In genomic region chrX:102085706-102086105, GRCh38 we compare ENCODE assay signal across 26 cellular contexts. TPM values are rescaled to one million over a fixed set of nuclear protein-coding genes. Genes with fewer than 3 reads are reported as not detected.
DNase-seq lines count a peak whose midpoint lies in the region; ATAC-seq and TF ChIP-seq lines count a peak whose summit lies in the region.
"Had no signal": no experiment of that assay in that cellular context is flagged by ENCODE, and none has a peak within 500 bp of the region (broad histone marks: within the 10 kb centered on the region; RNA-seq: fewer than 3 reads in every experiment).

No MANE protein-coding gene starts in this region.

- H3K9me3 Mint-ChIP-seq in activated CD4-positive, alpha-beta T cell treated with anti-CD3 and anti-CD28 coated beads for 36 hours (ENCODE audit: low read depth): no peaks in the 10 kb centered on the region
- H3K9me3 Mint-ChIP-seq: activated CD4-positive, alpha-beta memory T cell treated with anti-CD3 and anti-CD28 coated beads for 36 hours; activated T-helper 1 cell treated with anti-CD3 and anti-CD28 coated beads, Interleukin-12 subunit alpha, Interleukin-12 subunit beta, Interleukin-2, Interleukin-4 antibody, amounts not matched to agents 30 ng/mL and 10 ng/mL and 1 ng/mL, durations not matched to agents 14 hours and 24 hours and 36 hours; IgD-negative memory B cell; stimulated activated memory B cell treated with anti-CD40 and anti-IgM and Interleukin-4, amounts not matched to agents 10 μg/mL and 1 μg/mL and 100 μg/mL, for 72 hours; type B pancreatic cell had no signal

- H3K27ac Mint-ChIP-seq in activated CD4-positive, alpha-beta T cell treated with anti-CD3 and anti-CD28 coated beads for 36 hours: no peak overlapping the region
- H3K27ac Mint-ChIP-seq: activated CD4-positive, alpha-beta memory T cell treated with anti-CD3 and anti-CD28 coated beads for 36 hours; activated T-helper 1 cell treated with anti-CD3 and anti-CD28 coated beads, Interleukin-12 subunit alpha, Interleukin-12 subunit beta, Interleukin-2, Interleukin-4 antibody, amounts not matched to agents 30 ng/mL and 10 ng/mL and 1 ng/mL, durations not matched to agents 14 hours and 24 hours and 36 hours; IgD-negative memory B cell; stimulated activated memory B cell treated with anti-CD40 and anti-IgM and Interleukin-4, amounts not matched to agents 10 μg/mL and 1 μg/mL and 100 μg/mL, for 72 hours; type B pancreatic cell had no signal

- no peaks in the 10 kb centered on the region for H3F3A ChIP-seq in PC-9 (ENCODE audit: insufficient read depth, low read depth)

- no peaks in the 10 kb centered on the region for H3K36me3 Mint-ChIP-seq in activated CD4-positive, alpha-beta T cell treated with anti-CD3 and anti-CD28 coated beads for 36 hours (ENCODE audit: low read depth)
- H3K36me3 Mint-ChIP-seq: activated CD4-positive, alpha-beta memory T cell treated with anti-CD3 and anti-CD28 coated beads for 36 hours; IgD-negative memory B cell; stimulated activated memory B cell treated with anti-CD40 and anti-IgM and Interleukin-4, amounts not matched to agents 10 μg/mL and 1 μg/mL and 100 μg/mL, for 72 hours; type B pancreatic cell had no signal

- peak in 2 of 3 experiments; percentile 8 to 32; a peak in 1 of 6 replicates for TF ChIP-seq CTCF in HCT116 (IDR thresholded peaks at IDR 0.05 in 2 of 3, conservative IDR thresholded peaks at IDR 0.05 in 1 of 3; ENCODE audit: borderline replicate concordance in 1 of 3, insufficient read depth in 1 of 3, low read depth in 2 of 3, low read length in 2 of 3)
- peak; percentile 32; the same call in 1 of the 2 replicates for TF ChIP-seq CTCF in PC-9 (conservative IDR thresholded peaks at IDR 0.05)
- no peak for TF ChIP-seq CTCF in upper lobe of right lung (IDR thresholded peaks at IDR 0.05)

- no peaks in the 10 kb centered on the region for H3K9me3 ChIP-seq in HCT116 (ENCODE audit: control insufficient read depth in 1 of 2, insufficient read depth in 1 of 2, low read depth in 1 of 2, low read length in 2 of 2)
- H3K9me3 ChIP-seq in PC-9 (ENCODE audit: insufficient read depth, low read depth): no peaks in the 10 kb centered on the region
- H3K9me3 ChIP-seq in upper lobe of right lung: no peaks in the 10 kb centered on the region
- H3K9me3 ChIP-seq: colonic mucosa, heart left ventricle had no signal

- no peak for TF ChIP-seq POLR2A in HCT116 (IDR thresholded peaks at IDR 0.05; ENCODE audit: borderline replicate concordance, extremely low read depth, insufficient read depth, insufficient read length)

- no peaks in the 10 kb centered on the region for H3K36me3 ChIP-seq in HCT116 (ENCODE audit: control insufficient read depth in 1 of 2, insufficient read depth in 2 of 2, low read length in 2 of 2)
- H3K36me3 ChIP-seq in PC-9 (ENCODE audit: low read depth): no peaks in the 10 kb centered on the region
- H3K36me3 ChIP-seq in upper lobe of right lung: no peaks in the 10 kb centered on the region
- H3K36me3 ChIP-seq: colonic mucosa, heart left ventricle had no signal

- no peak overlapping the region for H3K9ac ChIP-seq in HCT116 (ENCODE audit: low read length)

- H4K20me1 ChIP-seq in HCT116 (ENCODE audit: insufficient read depth) (no peaks in the 10 kb centered on the region), PC-9 (ENCODE audit: insufficient read depth) (no peaks in the 10 kb centered on the region)

- H3K9me2 ChIP-seq in HCT116 (ENCODE audit: insufficient read depth): no peaks in the 10 kb centered on the region
- no peaks in the 10 kb centered on the region for H3K9me2 ChIP-seq in PC-9 (ENCODE audit: insufficient read depth)

- RAD21 ChIA-PET in HCT116 (lab: Charles Lee; ENCODE audit: low non-redundant PET in 1 of 2, low total read pairs in 2 of 2, uncharacterized antibody in 2 of 2, unreplicated experiment in 2 of 2): no interaction called here

- CTCF ChIA-PET in activated CD4-positive, alpha-beta T cell treated with anti-CD3 and anti-CD28 coated beads for 36 hours (lab: Charles Lee): no interaction called here
- CTCF ChIA-PET in HCT116 (lab: Charles Lee): no interaction called here
- CTCF ChIA-PET in PC-9 (lab: Charles Lee): no interaction called here

- POLR2A ChIA-PET in activated CD4-positive, alpha-beta T cell treated with anti-CD3 and anti-CD28 coated beads for 36 hours (lab: Charles Lee): no interaction called here
- POLR2A ChIA-PET in HCT116 (lab: Charles Lee) (no interaction called here), PC-9 (lab: Charles Lee; ENCODE audit: unreplicated experiment) (no interaction called here)

- peaks cover 12% of the 10 kb centered on the region for H3K27me3 Mint-ChIP-seq in activated CD4-positive, alpha-beta T cell treated with anti-CD3 and anti-CD28 coated beads for 36 hours
- H3K27me3 Mint-ChIP-seq: IgD-negative memory B cell; stimulated activated memory B cell treated with anti-CD40 and anti-IgM and Interleukin-4, amounts not matched to agents 10 μg/mL and 1 μg/mL and 100 μg/mL, for 72 hours; type B pancreatic cell had no signal

- H3K4me1 ChIP-seq in HCT116 (ENCODE audit: control insufficient read depth in 1 of 2, insufficient read depth in 2 of 2, low read length in 2 of 2): no peaks in the 10 kb centered on the region
- no peaks in the 10 kb centered on the region for H3K4me1 ChIP-seq in PC-9 (replicated peaks; ENCODE audit: insufficient read depth)
- H3K4me1 ChIP-seq in upper lobe of right lung: no peaks in the 10 kb centered on the region
- H3K4me1 ChIP-seq: colonic mucosa, heart left ventricle had no signal

- no peaks in the 10 kb centered on the region for H3K27me3 ChIP-seq in HCT116 (ENCODE audit: insufficient read depth, low read length)
- H3K27me3 ChIP-seq in PC-9 (ENCODE audit: insufficient read depth, low read depth): no peaks in the 10 kb centered on the region
- H3K27me3 ChIP-seq in upper lobe of right lung: no peaks in the 10 kb centered on the region
- H3K27me3 ChIP-seq: colonic mucosa had no signal

- H3K4me2 ChIP-seq in HCT116 (ENCODE audit: low read length) (no peak overlapping the region), PC-9 (no peak overlapping the region)

- H3K27ac ChIP-seq in HCT116 (ENCODE audit: low read depth, low read length) (no peak overlapping the region), PC-9 (no peak overlapping the region), upper lobe of right lung (no peak overlapping the region)
- H3K27ac ChIP-seq: colonic mucosa, heart left ventricle had no signal

- no peak overlapping the region for H3K4me3 Mint-ChIP-seq in activated CD4-positive, alpha-beta T cell treated with anti-CD3 and anti-CD28 coated beads for 36 hours
- H3K4me3 Mint-ChIP-seq: activated CD4-positive, alpha-beta memory T cell treated with anti-CD3 and anti-CD28 coated beads for 36 hours; activated T-helper 1 cell treated with anti-CD3 and anti-CD28 coated beads, Interleukin-12 subunit alpha, Interleukin-12 subunit beta, Interleukin-2, Interleukin-4 antibody, amounts not matched to agents 30 ng/mL and 10 ng/mL and 1 ng/mL, durations not matched to agents 14 hours and 24 hours and 36 hours; IgD-negative memory B cell; stimulated activated memory B cell treated with anti-CD40 and anti-IgM and Interleukin-4, amounts not matched to agents 10 μg/mL and 1 μg/mL and 100 μg/mL, for 72 hours; type B pancreatic cell had no signal

- H2AFZ ChIP-seq in HCT116 (ENCODE audit: low read depth, low read length, poor library complexity, severe bottlenecking): no peak overlapping the region
- no peak overlapping the region for H2AFZ ChIP-seq in PC-9

- intact Hi-C loops in activated CD4-positive, alpha-beta T cell treated with anti-CD3 and anti-CD28 coated beads for 36 hours (cut with DNase I, micrococcal nuclease): loop anchor here in 1 of 2 experiments (5.0 to 10.0 kb wide), 2 partner anchors 488 to 671 kb away; no protein-coding TSS in a partner anchor
- intact Hi-C loops in HCT116 (cut with micrococcal nuclease): no loop called here
- intact Hi-C loops in PC-9 (cut with micrococcal nuclease; ENCODE audit: unreplicated experiment): loop anchor here (10.0 kb wide), 1 partner anchor 671 kb away; no protein-coding TSS in a partner anchor
- intact Hi-C loops in upper lobe of right lung (cut with DNase I): no loop called here

- no peaks in the 10 kb centered on the region for H3K79me2 ChIP-seq in HCT116 (ENCODE audit: insufficient read depth, low read length)
- H3K79me2 ChIP-seq in PC-9 (ENCODE audit: low read depth): no peaks in the 10 kb centered on the region

- DNase-seq in activated CD4-positive, alpha-beta T cell treated with anti-CD3 and anti-CD28 coated beads for 36 hours: peak; percentile 20
- no peak for DNase-seq in activated CD4-positive, alpha-beta T cell treated with anti-CD3 and anti-CD28 coated beads, Interleukin-2, amount 50 U/mL, for 4 hours
- DNase-seq in HCT116 (ENCODE audit: low read depth, low spot score) (no peak), PC-9 (no peak), fibroblast of peridontal ligament (ENCODE audit: extremely low read depth) (peak; percentile 0), upper lobe of right lung (no peak), OCI-M2 (lab: John Stamatoyannopoulos, UW; ENCODE audit: unreplicated experiment) (no peak)
- DNase-seq: activated CD4-positive, alpha-beta memory T cell treated with anti-CD3 and anti-CD28 coated beads for 36 hours; Calu3; colonic mucosa; GOT3; heart left ventricle; kidney glomerular epithelial cell; NCI-H1694; SHP77; T-helper 9 cell had no signal

- no TSS peak for BruUV-seq in HCT116 (replicated peaks; lab: Mats Ljungman, UMichigan)
- BruUV-seq in PC-9 (replicated peaks; lab: Mats Ljungman, UMichigan): no TSS peak

- H3K4me1 Mint-ChIP-seq in activated CD4-positive, alpha-beta T cell treated with anti-CD3 and anti-CD28 coated beads for 36 hours: no peaks in the 10 kb centered on the region
- H3K4me1 Mint-ChIP-seq: stimulated activated memory B cell treated with anti-CD40 and anti-IgM and Interleukin-4, amounts not matched to agents 10 μg/mL and 1 μg/mL and 100 μg/mL, for 72 hours had no signal

- no peak for ATAC-seq in activated CD4-positive, alpha-beta T cell treated with anti-CD3 and anti-CD28 coated beads for 36 hours
- ATAC-seq in HCT116 (no peak), upper lobe of right lung (no peak)
- ATAC-seq in activated CD4-positive, CD25-positive, alpha-beta regulatory T cell treated with anti-CD3 and anti-CD28 coated beads, Interleukin-2, amount 50 U/mL, for 24 hours: no peak
- ATAC-seq: heart left ventricle; stimulated activated memory B cell treated with anti-CD40 and anti-IgM and Interleukin-4, amounts not matched to agents 10 μg/mL and 1 μg/mL and 100 μg/mL, for 72 hours had no signal

- H3K4me3 ChIP-seq in HCT116 (replicated peaks in 1 of 2; ENCODE audit: low read depth in 1 of 2, low read length in 2 of 2): no peak overlapping the region
- H3K4me3 ChIP-seq in PC-9: no peak overlapping the region
- H3K4me3 ChIP-seq in upper lobe of right lung: no peak overlapping the region
- H3K4me3 ChIP-seq: colonic mucosa, heart left ventricle had no signal

- TF ChIP-seq RAD21 in HCT116 (IDR thresholded peaks at IDR 0.05; ENCODE audit: low read depth): peak; percentile 19; the same call in 1 of the 2 replicates

RNA-seq across cellular contexts. Expression of gene TCEAL2, which starts 39.8 kb away (rescaled TPM):
- total RNA-seq in activated CD4-positive, alpha-beta T cell treated with anti-CD3 and anti-CD28 coated beads for 36 hours: under 1 TPM in 1 of 2 experiments, not detected in 1; 0.28 TPM
- total RNA-seq in HCT116 (2021; ENCODE audit: unreplicated experiment) (not detected), PC-9 (2021) (not detected in 2 replicates), upper lobe of right lung (5.4 TPM)
- not detected in 2 replicates for polyA plus RNA-seq in HCT116 (2012)
- total RNA-seq: activated T-helper 1 cell treated with anti-CD3 and anti-CD28 coated beads, Interleukin-12 subunit alpha, Interleukin-12 subunit beta, Interleukin-2, Interleukin-4 antibody, amounts not matched to agents 30 ng/mL and 10 ng/mL and 1 ng/mL, durations not matched to agents 14 hours and 24 hours and 36 hours; Calu3; osteocyte; skeletal muscle tissue had no signal
- polyA plus RNA-seq: AG04450, IgD-negative memory B cell had no signal

RNA-seq across cellular contexts. Expression of gene TCEAL6, which starts 56.6 kb away (rescaled TPM):
- not detected for total RNA-seq in activated CD4-positive, alpha-beta T cell treated with anti-CD3 and anti-CD28 coated beads for 36 hours
- total RNA-seq in HCT116 (2021; ENCODE audit: unreplicated experiment) (not detected), PC-9 (2021) (not detected in 2 replicates), upper lobe of right lung (not detected)
- polyA plus RNA-seq in HCT116 (2012): not detected in 2 replicates
- total RNA-seq: activated CD4-positive, alpha-beta memory T cell treated with anti-CD3 and anti-CD28 coated beads for 36 hours; activated T-helper 1 cell treated with anti-CD3 and anti-CD28 coated beads, Interleukin-12 subunit alpha, Interleukin-12 subunit beta, Interleukin-2, Interleukin-4 antibody, amounts not matched to agents 30 ng/mL and 10 ng/mL and 1 ng/mL, durations not matched to agents 14 hours and 24 hours and 36 hours; Calu3; colonic mucosa; epithelial cell of proximal tubule; mononuclear cell; osteocyte; skeletal muscle tissue had no signal
- polyA plus RNA-seq: AG04450, heart left ventricle, IgD-negative memory B cell had no signal

Comparison
In these comparisons a context has a peak if more than half of its experiments do, and no peak if none do; other contexts are left out.
1. DNase-seq: peak in activated CD4-positive, alpha-beta T cell treated with anti-CD3 and anti-CD28 coated beads for 36 hours (single experiment) and fibroblast of peridontal ligament (single experiment); none in activated CD4-positive, alpha-beta T cell treated with anti-CD3 and anti-CD28 coated beads, Interleukin-2, amount 50 U/mL, for 4 hours (0 of 2), HCT116 (single experiment), PC-9 (0 of 2), upper lobe of right lung (single experiment) and OCI-M2 (single experiment).